ENCODE assay signal across 14 cellular contexts in the genomic region with DNA sequence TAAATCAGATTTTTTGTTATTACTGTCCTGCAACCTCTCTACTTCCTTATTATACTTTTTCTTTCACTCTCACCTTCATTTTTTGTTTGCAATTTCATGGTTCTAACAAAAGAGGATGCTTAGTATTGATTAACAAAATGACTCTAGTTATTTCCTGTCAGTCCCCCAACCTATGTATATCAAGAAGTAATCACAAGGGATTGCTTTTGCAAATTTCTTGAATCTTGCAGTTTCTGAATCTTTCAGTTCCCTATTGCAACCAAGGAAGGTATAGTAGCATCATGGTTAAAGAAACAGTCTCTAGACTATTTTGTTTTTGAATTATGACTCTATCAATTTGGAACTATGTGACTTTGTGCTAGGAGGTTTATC.
DNase-seq lines count a peak whose midpoint lies in the region; ATAC-seq and TF ChIP-seq lines count a peak whose summit lies in the region.
"Had no signal": no experiment of that assay in that cellular context is flagged by ENCODE, and none has a peak within 500 bp of the region (broad histone marks: within the 10 kb centered on the region; RNA-seq: fewer than 3 reads in every experiment).

No MANE protein-coding gene starts in this region.

- H3K9me3 ChIP-seq in body of pancreas (no peaks in the 10 kb centered on the region), GM23248 (ENCODE audit: low read depth) (no peaks in the 10 kb centered on the region)
- H3K9me3 ChIP-seq: left ventricle myocardium inferior, SJCRH30, upper lobe of left lung had no signal

- H3K4me3 ChIP-seq in body of pancreas: no peak overlapping the region
- H3K4me3 ChIP-seq in GM23248: no peak overlapping the region
- H3K4me3 ChIP-seq: left ventricle myocardium inferior, SJCRH30, upper lobe of left lung had no signal

- H3K36me3 ChIP-seq in body of pancreas (replicated peaks in 1 of 2; ENCODE audit: insufficient read depth in 1 of 2, low read depth in 2 of 2) (no peaks in the 10 kb centered on the region), GM23248 (ENCODE audit: low read depth) (no peaks in the 10 kb centered on the region)
- H3K36me3 ChIP-seq: left ventricle myocardium inferior, SJCRH30, upper lobe of left lung had no signal

- DNase-seq in NCI-H1930 (lab: John Stamatoyannopoulos, UW): no peak
- no peak for DNase-seq in body of pancreas
- DNase-seq in amygdala (lab: John Stamatoyannopoulos, UW): no peak
- DNase-seq in GM23248: no peak
- DNase-seq: activated CD4-positive, alpha-beta memory T cell treated with anti-CD3 and anti-CD28 coated beads for 36 hours; left ventricle myocardium inferior; NCI-H187 treated with DMSO at 0.1 percent for 48 hours; SJCRH30; stimulated activated CD4-positive, alpha-beta T cell treated with anti-CD3 and anti-CD28 coated beads, Interleukin-2, amount 100 ng/mL, for 24 hours; upper lobe of left lung had no signal

- ATAC-seq in GM18858 (IDR thresholded peaks at IDR 0.05; ENCODE audit: unreplicated experiment) (peak; percentile 88), GM21367 (IDR thresholded peaks at IDR 0.05; ENCODE audit: unreplicated experiment) (peak; percentile 56), HG02981 (IDR thresholded peaks at IDR 0.05; ENCODE audit: unreplicated experiment) (peak; percentile 96), HG03558 (IDR thresholded peaks at IDR 0.05; ENCODE audit: extremely low read depth, unreplicated experiment) (peak; percentile 80), body of pancreas (no peak)

- H3K27me3 ChIP-seq in body of pancreas: no peaks in the 10 kb centered on the region
- no peaks in the 10 kb centered on the region for H3K27me3 ChIP-seq in GM23248 (replicated peaks; ENCODE audit: insufficient read depth)
- H3K27me3 ChIP-seq: SJCRH30, upper lobe of left lung had no signal

- H3F3A ChIP-seq in GM23248 (ENCODE audit: insufficient read depth): no peaks in the 10 kb centered on the region

- H3K4me2 ChIP-seq in GM23248 (ENCODE audit: unreplicated experiment): no peak overlapping the region

- H3K4me1 ChIP-seq in body of pancreas (peaks cover 18% of the 10 kb centered on the region), GM23248 (ENCODE audit: insufficient read depth) (peaks cover 1% of the 10 kb centered on the region; the same call in 1 of the 2 replicates)
- H3K4me1 ChIP-seq: SJCRH30, upper lobe of left lung had no signal

- intact Hi-C loops in body of pancreas (cut with DNase I): no loop called here

- no peak for TF ChIP-seq CTCF in body of pancreas (IDR thresholded peaks at IDR 0.05)

- no peak overlapping the region for H2AFZ ChIP-seq in GM23248

- no peak overlapping the region for H3K9ac ChIP-seq in GM23248

- H3K27ac ChIP-seq in body of pancreas (peak overlapping the region in 1 of 4 donors; percentile 60), GM23248 (no peak overlapping the region)
- H3K27ac ChIP-seq: SJCRH30, upper lobe of left lung had no signal

- H3K9me2 ChIP-seq in GM23248 (ENCODE audit: insufficient read depth): no peaks in the 10 kb centered on the region

- H3K79me2 ChIP-seq in GM23248 (ENCODE audit: insufficient read depth): no peaks in the 10 kb centered on the region

- no peak for TF ChIP-seq POLR2A in body of pancreas (IDR thresholded peaks at IDR 0.05)

- in situ Hi-C loops in GM23248 (cut with MboI): no loop called here

- H4K20me1 ChIP-seq in GM23248 (ENCODE audit: insufficient read depth): no peaks in the 10 kb centered on the region
